Comparison of ENCODE assay signal across 20 cellular contexts in genomic region chr13:111652676-111653075, GRCh38.
DNase-seq lines count a peak whose midpoint lies in the region; TF ChIP-seq lines count a peak whose summit lies in the region.
"Had no signal": no experiment of that assay in that cellular context is flagged by ENCODE, and none has a peak within 500 bp of the region (broad histone marks: within the 10 kb centered on the region; RNA-seq: fewer than 3 reads in every experiment).

No MANE protein-coding gene starts in this region.

- H3K27me3 Mint-ChIP-seq in H9 (ENCODE audit: low read depth) = peaks cover 33% of the 10 kb centered on the region

- H2BK20ac ChIP-seq in H9 (ENCODE audit: low read depth, low read length, poor library complexity, severe bottlenecking) = no peak overlapping the region

- H3K4ac ChIP-seq in H9 (ENCODE audit: low read depth, low read length) = no peak overlapping the region

- H3K4me2 ChIP-seq in H9 (ENCODE audit: insufficient read depth, insufficient read length, low read length) = no peak overlapping the region
- H3K4me2 ChIP-seq: A549; BLaER1 treated with 17β-estradiol and CSF1 and Interleukin-3, amounts not matched to agents 10 nM and 100 nM had no signal

- H3K9ac ChIP-seq in H9 (ENCODE audit: extremely low read depth, insufficient read length, low read length) = no peak overlapping the region
- H3K9ac ChIP-seq: BLaER1 treated with 17β-estradiol and CSF1 and Interleukin-3, amounts not matched to agents 10 nM and 100 nM had no signal

- H3K23ac ChIP-seq in H9 (ENCODE audit: insufficient read length, low read depth, low read length) = no peak overlapping the region

- no peak overlapping the region for H3K27ac ChIP-seq in H9 (ENCODE audit: insufficient read length, low read depth, low read length)
- H3K27ac ChIP-seq: 22Rv1; A549; BLaER1 treated with 17β-estradiol and CSF1 and Interleukin-3, amounts not matched to agents 10 nM and 100 nM; C4-2B had no signal

- no peak for TF ChIP-seq CTCF in H9 (conservative IDR thresholded peaks at IDR 0.05)

- no peaks in the 10 kb centered on the region for H3K9me3 ChIP-seq in H9 (ENCODE audit: control insufficient read depth, low read depth, low read length)
- H3K9me3 ChIP-seq: A549; BLaER1 treated with 17β-estradiol and CSF1 and Interleukin-3, amounts not matched to agents 10 nM and 100 nM; Caco-2 had no signal

- no peak overlapping the region for H2BK15ac ChIP-seq in H9 (ENCODE audit: low read depth, low read length)

- peak; percentile 10 for DNase-seq in activated effector memory CD4-positive, alpha-beta T cell treated with anti-CD3 and anti-CD28 coated beads, Interleukin-2, amount 50 U/mL, for 16 hours
- no peak for DNase-seq in activated effector memory CD4-positive, alpha-beta T cell treated with Interleukin-2 at 50 U/mL for 16 hours
- DNase-seq in H9 (peak; percentile 4), ecto neural progenitor cell (ENCODE audit: low spot score) (peak; percentile 6), islet precursor cell (peak; percentile 12), G401 (ENCODE audit: low spot score) (no peak), NCI-H82 (lab: John Stamatoyannopoulos, UW) (no peak), pons (ENCODE audit: low spot score) (no peak)
- DNase-seq: AML-193; Caco-2; Calu3; CD4-positive, alpha-beta T cell; CD8-positive, alpha-beta T cell; DMS79 treated with DMSO at 0.1 percent for 48 hours; GDM1 had no signal

- H3K9me3 Mint-ChIP-seq in H9 = no peaks in the 10 kb centered on the region
- H3K9me3 Mint-ChIP-seq: CD4-positive, alpha-beta T cell; CD8-positive, alpha-beta T cell had no signal

- no peak overlapping the region for H4K5ac ChIP-seq in H9 (ENCODE audit: insufficient read length, low read depth, low read length)

- no peaks in the 10 kb centered on the region; a peak in 1 of 7 replicates for H3K36me3 Mint-ChIP-seq in H9 (ENCODE audit: insufficient read depth in 1 of 3, low read depth in 3 of 3)
- H3K36me3 Mint-ChIP-seq: CD8-positive, alpha-beta T cell had no signal

- no CpG with 5 or more reads among the region's 6 CpGs for WGBS in H9 (ENCODE audit: extremely low coverage, insufficient read length, low lambda C conversion rate)

- H2BK12ac ChIP-seq in H9 (ENCODE audit: insufficient read length, low read depth, low read length) = no peak overlapping the region

- no peak overlapping the region for H3K4me3 Mint-ChIP-seq in H9
- H3K4me3 Mint-ChIP-seq: B cell; CD4-positive, alpha-beta T cell; CD8-positive, alpha-beta T cell had no signal

- in situ Hi-C loops in G401 (cut with HindIII; ENCODE audit: low sequenced_read_pairs) = no loop called here

- H3K56ac ChIP-seq in H9 (ENCODE audit: insufficient read length, low read depth, low read length) = no peak overlapping the region

- H3K27ac Mint-ChIP-seq in H9 = no peak overlapping the region
- H3K27ac Mint-ChIP-seq: B cell; CD4-positive, alpha-beta T cell; CD8-positive, alpha-beta T cell had no signal

- no peaks in the 10 kb centered on the region for H3K23me2 ChIP-seq in H9 (ENCODE audit: insufficient read length, low read depth, low read length, poor library complexity, severe bottlenecking)

- no peak overlapping the region for H4K8ac ChIP-seq in H9 (replicated peaks; ENCODE audit: insufficient read length, low read depth, low read length)

- no peaks in the 10 kb centered on the region for H3K4me1 ChIP-seq in H9 (ENCODE audit: insufficient read depth, low read length)
- H3K4me1 ChIP-seq: A549, Caco-2 had no signal

- H2BK120ac ChIP-seq in H9 (ENCODE audit: low read depth, low read length, poor library complexity, severe bottlenecking) = no peak overlapping the region

- H3K79me1 ChIP-seq in H9 (ENCODE audit: insufficient read depth, low read depth, low read length, poor library complexity, severe bottlenecking) = no peaks in the 10 kb centered on the region

- no peaks in the 10 kb centered on the region; the same call in 1 of the 2 replicates for H3K27me3 ChIP-seq in H9 (ENCODE audit: insufficient read depth, low read length)
- H3K27me3 ChIP-seq: BLaER1 treated with 17β-estradiol and CSF1 and Interleukin-3, amounts not matched to agents 10 nM and 100 nM had no signal

- H4K20me1 ChIP-seq in H9 (ENCODE audit: control insufficient read depth, insufficient read depth, insufficient read length) = no peaks in the 10 kb centered on the region
- H4K20me1 ChIP-seq: BLaER1 treated with 17β-estradiol and CSF1 and Interleukin-3, amounts not matched to agents 10 nM and 100 nM had no signal

- peaks cover 4 to 6% of the 10 kb centered on the region in 2 experiments; a peak in 2 of 4 replicates for H3K4me1 Mint-ChIP-seq in H9
- H3K4me1 Mint-ChIP-seq: B cell had no signal

- H2BK5ac ChIP-seq in H9 (ENCODE audit: insufficient read length, low read length) = no peak overlapping the region

- H3T11ph ChIP-seq in H9 (ENCODE audit: low read length) = no peak overlapping the region

- no peak overlapping the region for H2AK5ac ChIP-seq in H9 (ENCODE audit: insufficient read length, low read length)

- H3K18ac ChIP-seq in H9 (ENCODE audit: insufficient read length, low read depth, low read length) = no peak overlapping the region

- no peak overlapping the region for H2AFZ ChIP-seq in H9 (ENCODE audit: low read length)

- H4K91ac ChIP-seq in H9 (ENCODE audit: insufficient read length, low read depth, low read length) = no peak overlapping the region

- H3K14ac ChIP-seq in H9 (ENCODE audit: insufficient read depth, low read length) = no peak overlapping the region

- H3K79me2 ChIP-seq in H9 (ENCODE audit: insufficient read depth, low read length) = no peaks in the 10 kb centered on the region

Comparison
In these comparisons a context has a peak if more than half of its experiments do, and no peak if none do; other contexts are left out.
1. DNase-seq: peak in activated effector memory CD4-positive, alpha-beta T cell treated with anti-CD3 and anti-CD28 coated beads, Interleukin-2, amount 50 U/mL, for 16 hours (single experiment), H9 (single experiment), ecto neural progenitor cell (single experiment) and islet precursor cell (single experiment); none in activated effector memory CD4-positive, alpha-beta T cell treated with Interleukin-2 at 50 U/mL for 16 hours (single experiment), G401 (single experiment), NCI-H82 (single experiment) and pons (single experiment).